8 cellular contexts compared by ENCODE assay signal in the genomic region with DNA sequence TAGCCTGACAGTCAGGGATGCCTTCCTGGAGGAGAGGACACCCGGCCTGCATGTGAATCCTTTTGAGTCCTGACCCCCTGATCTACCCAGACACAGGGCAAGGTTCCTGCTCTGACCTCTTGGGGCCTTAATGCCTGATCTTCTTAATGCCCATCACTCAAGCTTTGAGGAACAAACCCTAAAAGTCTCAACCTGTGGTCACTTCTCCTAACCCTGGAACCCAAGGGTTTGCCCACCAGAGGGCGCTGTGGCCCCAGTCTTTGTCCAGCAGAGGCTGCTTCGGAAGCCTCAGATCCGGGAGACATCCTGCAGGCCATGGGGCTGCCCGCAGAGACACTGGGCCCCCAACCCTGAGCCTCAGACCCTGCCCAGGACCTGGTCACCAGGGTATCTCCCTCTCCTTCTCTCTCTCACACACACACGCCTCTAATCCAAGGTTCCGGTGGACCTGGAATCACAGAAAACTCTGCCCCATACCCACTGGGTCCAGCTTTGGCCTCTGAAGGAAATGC. TPM values are rescaled to one million over a fixed set of nuclear protein-coding genes. Genes with fewer than 3 reads are reported as not detected.
DNase-seq lines count a peak whose midpoint lies in the region; ATAC-seq and TF ChIP-seq lines count a peak whose summit lies in the region.

No MANE protein-coding gene starts in this region.

- H3K27me3 ChIP-seq in ascending aorta: peaks cover 5% of the 10 kb centered on the region

- peak; percentile 73 to 86 (median 82) for TF ChIP-seq CTCF in ascending aorta (IDR thresholded peaks at IDR 0.05)

- intact Hi-C loops in ascending aorta (cut with DNase I): loop anchor here (2.0 to 5.0 kb wide), 2 partner anchors 101 to 139 kb away; a partner anchor contains a TSS

- no peak overlapping the region for H3K27ac ChIP-seq in ascending aorta

- H3K9me3 ChIP-seq in ascending aorta: no peaks in the 10 kb centered on the region

- H3K4me1 ChIP-seq in ascending aorta: peaks cover 5 to 6% of the 10 kb centered on the region in 2 donors

- H3K4me3 ChIP-seq in ascending aorta: no peak overlapping the region

- H3K36me3 ChIP-seq in ascending aorta: no peaks in the 10 kb centered on the region

- ATAC-seq in GM21381 (IDR thresholded peaks at IDR 0.05; ENCODE audit: unreplicated experiment): no peak

- peak; percentile 27 for DNase-seq in GF-D8 (lab: John Stamatoyannopoulos, UW)
- peak; percentile 86 for DNase-seq in NAMALWA (ENCODE audit: low spot score)
- peak; percentile 30 for DNase-seq in T-helper 22 cell (ENCODE audit: low read depth)
- peak in 1 of 2 donors; percentile 88 for DNase-seq in ascending aorta (ENCODE audit: low spot score in 2 of 2)
- DNase-seq in hippocampal formation (lab: John Stamatoyannopoulos, UW): peak; percentile 46 to 68
- peak; percentile 73 for DNase-seq in stimulated activated CD4-positive, alpha-beta T cell treated with anti-CD3 and anti-CD28 coated beads, Interleukin-12 subunit alpha, Interleukin-12 subunit beta, amount 100 ng/mL, for 4 hours
- DNase-seq in cerebellar nuclear complex (lab: John Stamatoyannopoulos, UW): no peak

RNA-seq across cellular contexts. Expression of a gene that starts 9.8 kb away (rescaled TPM):
- total RNA-seq in ascending aorta: not detected

RNA-seq across cellular contexts. Expression of a gene that starts 22.4 kb away (rescaled TPM):
- total RNA-seq in ascending aorta: 1,072 TPM

RNA-seq across cellular contexts. Expression of a gene that starts 30.6 kb away (rescaled TPM):
- 193 TPM for total RNA-seq in ascending aorta

Comparison
In these comparisons a context has a peak if more than half of its experiments do, and no peak if none do; other contexts are left out.
1. DNase-seq: peak in GF-D8 (single experiment), NAMALWA (single experiment), T-helper 22 cell (single experiment), hippocampal formation (2 of 2) and stimulated activated CD4-positive, alpha-beta T cell treated with anti-CD3 and anti-CD28 coated beads, Interleukin-12 subunit alpha, Interleukin-12 subunit beta, amount 100 ng/mL, for 4 hours (single experiment); none in cerebellar nuclear complex (0 of 2).